In genomic region chrX:85851418-85851817, GRCh38 we compare ENCODE assay signal across 1 cellular context.
TF ChIP-seq lines count a peak whose summit lies in the region.

No MANE protein-coding gene starts in this region.

TF ChIP-seq in GM23338, 12 proteins besides CTCF, POLR2A, EP300 and RAD21 (continued from another document):
- TF ChIP-seq ZNF462 (CRISPR knock-in tag; IDR thresholded peaks at IDR 0.05) = no peak
- no peak for TF ChIP-seq ZNF114 (CRISPR knock-in tag; IDR thresholded peaks at IDR 0.05)
- no peak for TF ChIP-seq REST (IDR thresholded peaks at IDR 0.05; ENCODE audit: unreplicated experiment)
- no peak for TF ChIP-seq ZNF331 (CRISPR knock-in tag; IDR thresholded peaks at IDR 0.05; ENCODE audit: low read depth)
- no peak for TF ChIP-seq STAT1 (IDR thresholded peaks at IDR 0.05; ENCODE audit: unreplicated experiment)
- no peak for TF ChIP-seq EZH2 (IDR thresholded peaks at IDR 0.05; ENCODE audit: low read depth, unreplicated experiment)
- no peak for TF ChIP-seq CREB1 (CRISPR knock-in tag; IDR thresholded peaks at IDR 0.05; ENCODE audit: low read depth)
- no peak for TF ChIP-seq NANOG (IDR thresholded peaks at IDR 0.05; ENCODE audit: borderline replicate concordance)
- TF ChIP-seq JUNB (IDR thresholded peaks at IDR 0.05; ENCODE audit: unreplicated experiment) = no peak
